In the genomic region with DNA sequence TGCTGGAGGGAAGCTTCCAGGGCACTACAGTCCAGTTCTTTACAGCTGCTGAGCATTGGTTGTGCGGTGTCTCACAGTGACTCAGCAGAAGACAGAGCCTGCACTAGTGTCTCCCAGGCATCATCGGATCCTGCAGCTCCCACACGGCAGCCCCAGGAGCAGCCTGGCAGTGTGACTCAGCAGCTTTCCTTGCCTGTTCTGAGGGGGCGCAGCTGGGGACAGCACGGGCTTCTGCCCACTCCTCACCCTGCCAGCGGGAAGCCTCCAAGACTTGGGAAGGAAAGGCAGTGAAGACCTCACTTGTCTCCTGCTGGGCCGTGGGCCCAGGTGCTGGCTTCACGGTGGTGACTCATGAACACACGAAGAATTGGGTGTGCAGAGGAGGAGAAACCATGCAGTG, we compare ENCODE assay signal across 9 cellular contexts.
DNase-seq lines count a peak whose midpoint lies in the region; ATAC-seq, FAIRE-seq and TF ChIP-seq lines count a peak whose summit lies in the region.
"Had no signal": no experiment of that assay in that cellular context is flagged by ENCODE, and none has a peak within 500 bp of the region (broad histone marks: within the 10 kb centered on the region; RNA-seq: fewer than 3 reads in every experiment).

No MANE protein-coding gene starts in this region.

- no peaks in the 10 kb centered on the region; the same call in 2 of the 3 replicates for H3K9me3 ChIP-seq in A549

- peak overlapping the region; percentile 90 to 92 for H3K27ac ChIP-seq in A549

- ATAC-seq in A549: peak; percentile 98 to 99
- ATAC-seq in GM21619 (IDR thresholded peaks at IDR 0.05; ENCODE audit: unreplicated experiment): no peak
- ATAC-seq in HG02763 (IDR thresholded peaks at IDR 0.05; ENCODE audit: unreplicated experiment): no peak
- ATAC-seq: activated naive CD8-positive, alpha-beta T cell treated with anti-CD3 and anti-CD28 coated beads, Interleukin-2, amount 50 U/mL, for 24 hours had no signal

- 6% methylated on average over 9 of the region's 9 CpGs for WGBS in A549 (ENCODE audit: missing lambda C conversion rate)

- no peak for TF ChIP-seq POLR2A in A549 (IDR thresholded peaks at IDR 0.05; ENCODE audit: low read length)

- DNase-seq in A549 (ENCODE audit: low read depth in 1 of 2, low spot score in 1 of 2) (peak; percentile 91 to 94), HEK293T (ENCODE audit: extremely low spot score) (peak; percentile 14), amygdala (lab: John Stamatoyannopoulos, UW) (peak in 45 of 56 donors; percentile 17 to 81 (median 52)), hypothalamus (lab: John Stamatoyannopoulos, UW) (peak in 42 of 51 donors; percentile 21 to 87 (median 47)), NCI-H2196 (lab: John Stamatoyannopoulos, UW; ENCODE audit: unreplicated experiment) (no peak), 8988T (no peak)
- DNase-seq: activated naive CD8-positive, alpha-beta T cell treated with anti-CD3 and anti-CD28 coated beads, Interleukin-2, amount 50 U/mL, for 24 hours had no signal

- no peak overlapping the region for H3K4me3 ChIP-seq in A549

- H3K4me2 ChIP-seq in A549: peak overlapping the region; percentile 69

- TF ChIP-seq RAD21 in A549 (conservative IDR thresholded peaks at IDR 0.05 in 1 of 2, IDR thresholded peaks at IDR 0.05 in 1 of 2): 0 out of 5 replicates have a peak, but pooled peaks of 1 of the 2 experiments have one; percentile 22

- peak; percentile 92 for FAIRE-seq in A549 (lab: Jason Lieb, UNC)

- peaks cover 22% of the 10 kb centered on the region for H3K4me1 ChIP-seq in A549

- CTCF ChIA-PET in A549 (lab: Yijun Ruan, JAX) (interaction anchor here (0.8 to 3.1 kb wide), 9 partner anchors 11 to 282 kb away, joined by 3 to 13 read pairs (median 4); no protein-coding TSS in a partner anchor), HEK293T (lab: Yijun Ruan, JAX) (no interaction called here)

- no peak for TF ChIP-seq CTCF in A549 (IDR thresholded peaks at IDR 0.05)

- 0 out of 5 replicates have a peak, but pooled peaks of 1 of the 2 experiments have one; percentile 27 for TF ChIP-seq EP300 in A549 (IDR thresholded peaks at IDR 0.05)

- POLR2A ChIA-PET in A549 (lab: Yijun Ruan, JAX): interaction anchor here (0.8 to 1.1 kb wide), 3 partner anchors 17 to 167 kb away, joined by 3 read pairs; no protein-coding TSS in a partner anchor
- POLR2A ChIA-PET in HEK293T (lab: Yijun Ruan, JAX): no interaction called here

TF ChIP-seq in A549, 52 proteins besides CTCF, POLR2A, EP300 and RAD21 (continues in another document):
- TF ChIP-seq KDM1A (IDR thresholded peaks at IDR 0.05; ENCODE audit: low read depth): no peak
- TF ChIP-seq CHD4 (IDR thresholded peaks at IDR 0.05; ENCODE audit: borderline replicate concordance): no peak
- TF ChIP-seq NPAS2 (CRISPR knock-in tag; IDR thresholded peaks at IDR 0.05; ENCODE audit: borderline replicate concordance): peak; percentile 55; the same call in 1 of the 2 replicates
- TF ChIP-seq SMC3 (IDR thresholded peaks at IDR 0.05): peak; percentile 26; the same call in 1 of the 3 replicates
- TF ChIP-seq, protein P1, sequence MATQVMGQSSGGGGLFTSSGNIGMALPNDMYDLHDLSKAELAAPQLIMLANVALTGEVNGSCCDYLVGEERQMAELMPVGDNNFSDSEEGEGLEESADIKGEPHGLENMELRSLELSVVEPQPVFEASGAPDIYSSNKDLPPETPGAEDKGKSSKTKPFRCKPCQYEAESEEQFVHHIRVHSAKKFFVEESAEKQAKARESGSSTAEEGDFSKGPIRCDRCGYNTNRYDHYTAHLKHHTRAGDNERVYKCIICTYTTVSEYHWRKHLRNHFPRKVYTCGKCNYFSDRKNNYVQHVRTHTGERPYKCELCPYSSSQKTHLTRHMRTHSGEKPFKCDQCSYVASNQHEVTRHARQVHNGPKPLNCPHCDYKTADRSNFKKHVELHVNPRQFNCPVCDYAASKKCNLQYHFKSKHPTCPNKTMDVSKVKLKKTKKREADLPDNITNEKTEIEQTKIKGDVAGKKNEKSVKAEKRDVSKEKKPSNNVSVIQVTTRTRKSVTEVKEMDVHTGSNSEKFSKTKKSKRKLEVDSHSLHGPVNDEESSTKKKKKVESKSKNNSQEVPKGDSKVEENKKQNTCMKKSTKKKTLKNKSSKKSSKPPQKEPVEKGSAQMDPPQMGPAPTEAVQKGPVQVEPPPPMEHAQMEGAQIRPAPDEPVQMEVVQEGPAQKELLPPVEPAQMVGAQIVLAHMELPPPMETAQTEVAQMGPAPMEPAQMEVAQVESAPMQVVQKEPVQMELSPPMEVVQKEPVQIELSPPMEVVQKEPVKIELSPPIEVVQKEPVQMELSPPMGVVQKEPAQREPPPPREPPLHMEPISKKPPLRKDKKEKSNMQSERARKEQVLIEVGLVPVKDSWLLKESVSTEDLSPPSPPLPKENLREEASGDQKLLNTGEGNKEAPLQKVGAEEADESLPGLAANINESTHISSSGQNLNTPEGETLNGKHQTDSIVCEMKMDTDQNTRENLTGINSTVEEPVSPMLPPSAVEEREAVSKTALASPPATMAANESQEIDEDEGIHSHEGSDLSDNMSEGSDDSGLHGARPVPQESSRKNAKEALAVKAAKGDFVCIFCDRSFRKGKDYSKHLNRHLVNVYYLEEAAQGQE (IDR thresholded peaks at IDR 0.05): no peak
- no peak for TF ChIP-seq FOXS1 (CRISPR knock-in tag; IDR thresholded peaks at IDR 0.05)
- TF ChIP-seq RARB (CRISPR knock-in tag; IDR thresholded peaks at IDR 0.05): no peak
- TF ChIP-seq MAFK (IDR thresholded peaks at IDR 0.05; ENCODE audit: partially characterized antibody): peak; percentile 100
- peak; percentile 46; the same call in 1 of the 2 replicates for TF ChIP-seq JUNB (IDR thresholded peaks at IDR 0.05)
- TF ChIP-seq NR3C1 (IDR thresholded peaks at IDR 0.05): no peak
- TF ChIP-seq, protein P2, sequence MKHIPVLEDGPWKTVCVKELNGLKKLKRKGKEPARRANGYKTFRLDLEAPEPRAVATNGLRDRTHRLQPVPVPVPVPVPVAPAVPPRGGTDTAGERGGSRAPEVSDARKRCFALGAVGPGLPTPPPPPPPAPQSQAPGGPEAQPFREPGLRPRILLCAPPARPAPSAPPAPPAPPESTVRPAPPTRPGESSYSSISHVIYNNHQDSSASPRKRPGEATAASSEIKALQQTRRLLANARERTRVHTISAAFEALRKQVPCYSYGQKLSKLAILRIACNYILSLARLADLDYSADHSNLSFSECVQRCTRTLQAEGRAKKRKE (CRISPR knock-in tag; IDR thresholded peaks at IDR 0.05; ENCODE audit: low read depth): peak; percentile 43; the same call in 1 of the 2 replicates
- TF ChIP-seq BHLHE40 (IDR thresholded peaks at IDR 0.05; ENCODE audit: low read depth, low read length): no peak

TF ChIP-seq in HEK293T, 16 proteins besides CTCF, POLR2A, EP300 and RAD21:
- no peak for TF ChIP-seq FOXM1 (IDR thresholded peaks at IDR 0.05; ENCODE audit: borderline replicate concordance)
- TF ChIP-seq BHLHE40 (IDR thresholded peaks at IDR 0.05; ENCODE audit: borderline replicate concordance): no peak
- no peak for TF ChIP-seq TARDBP (IDR thresholded peaks at IDR 0.05)

Comparison
In these comparisons a context has a peak if more than half of its experiments do, and no peak if none do; other contexts are left out.
1. ATAC-seq: peak in A549 (2 of 2); none in GM21619 (single experiment) and HG02763 (single experiment).
2. DNase-seq: peak in A549 (2 of 2), HEK293T (single experiment), amygdala (45 of 56) and hypothalamus (42 of 51); none in NCI-H2196 (single experiment) and 8988T (single experiment).